1 cellular context compared by ENCODE assay signal in genomic region chr20:59933849-59934585, GRCh38.
TF ChIP-seq lines count a peak whose summit lies in the region.

No MANE protein-coding gene starts in this region.

TF ChIP-seq in GM12878, 131 proteins besides CTCF, POLR2A, EP300 and RAD21 (continues in another document):
- TF ChIP-seq DPF2 (IDR thresholded peaks at IDR 0.05) (0 out of 2 replicates have a peak, but pooled peaks have one; percentile 55), POLR2AphosphoS5 (IDR thresholded peaks at IDR 0.05; ENCODE audit: low read length) (no peak), ETV6 (conservative IDR thresholded peaks at IDR 0.05 in 1 of 2, IDR thresholded peaks at IDR 0.05 in 1 of 2; ENCODE audit: borderline replicate concordance in 1 of 2, low read depth in 1 of 2) (0 out of 4 replicates have a peak, but pooled peaks of 1 of the 2 experiments have one; percentile 24), HDAC2 (IDR thresholded peaks at IDR 0.05) (no peak), ZBTB40 (IDR thresholded peaks at IDR 0.05; ENCODE audit: borderline replicate concordance) (no peak), RAD51 (IDR thresholded peaks at IDR 0.05) (no peak), CUX1 (IDR thresholded peaks at IDR 0.05; ENCODE audit: insufficient replicate concordance, low read depth, low read length) (no peak), FOXK2 (IDR thresholded peaks at IDR 0.05) (no peak), IKZF2 (IDR thresholded peaks at IDR 0.05) (no peak), HDGF (IDR thresholded peaks at IDR 0.05) (no peak), NR2C1 (IDR thresholded peaks at IDR 0.05) (no peak), ESRRA (IDR thresholded peaks at IDR 0.05; ENCODE audit: low read length) (no peak), SMC3 (IDR thresholded peaks at IDR 0.05; ENCODE audit: borderline replicate concordance, low read length) (no peak; the same call in 1 of the 2 replicates), GATAD2B (conservative IDR thresholded peaks at IDR 0.05; ENCODE audit: low read depth) (peak; percentile 48; the same call in 1 of the 2 replicates), LARP7 (IDR thresholded peaks at IDR 0.05) (peak; percentile 59; the same call in 1 of the 2 replicates), EED (IDR thresholded peaks at IDR 0.05; ENCODE audit: low read depth) (0 out of 2 replicates have a peak, but pooled peaks have one; percentile 30), KLF5 (IDR thresholded peaks at IDR 0.05; ENCODE audit: partially characterized antibody) (peak; percentile 58), TAF1 (IDR thresholded peaks at IDR 0.05; ENCODE audit: borderline replicate concordance, low read depth, low read length) (no peak), CBFB (IDR thresholded peaks at IDR 0.05; ENCODE audit: low read depth) (no peak), SP1 (IDR thresholded peaks at IDR 0.05; ENCODE audit: low read depth, low read length) (peak; percentile 28), RB1 (IDR thresholded peaks at IDR 0.05; ENCODE audit: borderline replicate concordance) (0 out of 2 replicates have a peak, but pooled peaks have one; percentile 72), RUNX3 (IDR thresholded peaks at IDR 0.05; ENCODE audit: low read length) (peak; percentile 32; the same call in 1 of the 2 replicates), SREBF2 (IDR thresholded peaks at IDR 0.05; ENCODE audit: low read length) (no peak), IRF3 (IDR thresholded peaks at IDR 0.05) (no peak), BCL11A (IDR thresholded peaks at IDR 0.05; ENCODE audit: low read depth, low read length) (no peak), ZNF207 (IDR thresholded peaks at IDR 0.05; ENCODE audit: borderline replicate concordance) (peak; percentile 80; the same call in 1 of the 2 replicates), ATF3 (IDR thresholded peaks at IDR 0.05; ENCODE audit: borderline replicate concordance, extremely low read depth, low read depth, low read length) (no peak), SIN3A (IDR thresholded peaks at IDR 0.05; ENCODE audit: low read depth, low read length) (no peak), E2F4 (IDR thresholded peaks at IDR 0.05; ENCODE audit: low read depth, low read length) (no peak), HDAC6 (IDR thresholded peaks at IDR 0.05; ENCODE audit: unreplicated experiment) (no peak), PAX5 (IDR thresholded peaks at IDR 0.05; ENCODE audit: borderline replicate concordance, low read depth, low read length) (no peak), YY1 (IDR thresholded peaks at IDR 0.05; ENCODE audit: low read depth, low read length) (0 out of 2 replicates have a peak, but pooled peaks have one; percentile 27), ZNF217 (IDR thresholded peaks at IDR 0.05) (no peak), IRF4 (IDR thresholded peaks at IDR 0.05; ENCODE audit: low read depth, low read length) (no peak), SKIL (IDR thresholded peaks at IDR 0.05; ENCODE audit: low read depth, poor library complexity, severe bottlenecking) (no peak), SIX5 (IDR thresholded peaks at IDR 0.05; ENCODE audit: low read depth, low read length, severe bottlenecking) (no peak), ZSCAN29 (IDR thresholded peaks at IDR 0.05) (no peak), MTA3 (IDR thresholded peaks at IDR 0.05; ENCODE audit: borderline replicate concordance, low read length) (no peak), ELK1 (IDR thresholded peaks at IDR 0.05; ENCODE audit: low read depth, low read length) (no peak), BMI1 (IDR thresholded peaks at IDR 0.05; ENCODE audit: borderline replicate concordance) (no peak), PBX3 (IDR thresholded peaks at IDR 0.05; ENCODE audit: insufficient replicate concordance, low read depth, low read length) (no peak), YBX1 (IDR thresholded peaks at IDR 0.05) (no peak), IKZF1 (conservative IDR thresholded peaks at IDR 0.05) (peak; percentile 59), ZNF592 (IDR thresholded peaks at IDR 0.05) (0 out of 2 replicates have a peak, but pooled peaks have one; percentile 49)
